In the genomic region with DNA sequence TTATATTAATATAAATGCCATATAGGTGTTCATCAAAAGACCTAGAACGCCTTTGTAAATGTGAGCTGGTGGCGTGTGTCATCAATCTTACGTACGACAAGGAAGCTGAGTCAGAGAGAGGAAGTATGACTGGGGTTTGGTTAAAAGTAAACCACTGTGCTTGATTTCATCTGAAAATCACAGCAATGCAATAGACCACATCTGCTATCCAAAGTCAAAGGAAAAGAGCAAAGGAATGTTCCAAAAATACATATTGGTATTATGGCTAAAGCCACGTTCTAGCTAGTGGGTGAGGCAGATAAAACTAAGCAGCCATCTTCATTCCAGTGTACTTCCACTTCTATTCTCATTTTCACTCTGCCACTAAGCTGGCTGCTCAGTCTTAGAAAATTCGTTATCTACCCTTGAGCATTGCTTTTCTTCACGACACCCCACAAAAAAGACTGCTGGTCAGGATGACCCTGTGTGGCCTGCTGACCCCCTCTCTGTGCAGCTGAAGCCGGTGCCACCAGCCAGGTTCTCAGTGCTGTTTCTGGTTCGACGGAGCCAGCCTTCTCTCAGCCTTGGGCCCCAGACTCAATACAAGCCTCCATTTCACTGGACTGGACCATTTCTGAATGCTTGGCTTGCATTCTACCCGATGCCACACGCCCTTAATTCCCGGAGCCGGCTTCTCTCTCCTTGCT, we compare ENCODE assay signal across 10 cellular contexts. TPM values are rescaled to one million over a fixed set of nuclear protein-coding genes. Genes with fewer than 3 reads are reported as not detected.
DNase-seq lines count a peak whose midpoint lies in the region; ATAC-seq and TF ChIP-seq lines count a peak whose summit lies in the region.
"Had no signal": no experiment of that assay in that cellular context is flagged by ENCODE, and none has a peak within 500 bp of the region (broad histone marks: within the 10 kb centered on the region; RNA-seq: fewer than 3 reads in every experiment).

No MANE protein-coding gene starts in this region.

- H3K9me3 Mint-ChIP-seq in osteocyte (ENCODE audit: unreplicated experiment): no peaks in the 10 kb centered on the region
- H3K9me3 Mint-ChIP-seq: H9 had no signal

- TF ChIP-seq CTCF in fibroblast of mammary gland (conservative IDR thresholded peaks at IDR 0.05; ENCODE audit: control insufficient read depth, insufficient read depth, low read depth, low read length) (no peak), osteocyte (IDR thresholded peaks at IDR 0.05) (no peak)

- no peak overlapping the region for H3K27ac Mint-ChIP-seq in osteocyte (ENCODE audit: unreplicated experiment)

- peaks cover 3% of the 10 kb centered on the region for H3K4me1 Mint-ChIP-seq in osteocyte (ENCODE audit: unreplicated experiment)
- H3K4me1 Mint-ChIP-seq: H9 had no signal

- ATAC-seq in SK-N-SH treated with all-trans-retinoic acid at 6 μM for 48 hours: peak; percentile 82

- no peaks in the 10 kb centered on the region for H3K36me3 Mint-ChIP-seq in osteocyte (ENCODE audit: unreplicated experiment)

- H3K27ac ChIP-seq in temporal lobe (ENCODE audit: low read depth, low read length): peak overlapping the region; percentile 31

- no peak overlapping the region for H3K4me3 Mint-ChIP-seq in osteocyte (ENCODE audit: unreplicated experiment)
- H3K4me3 Mint-ChIP-seq: H9 had no signal

- no peak overlapping the region for H3K4me3 ChIP-seq in fibroblast of mammary gland (ENCODE audit: control insufficient read depth, low read depth, low read length)

- H3K27me3 Mint-ChIP-seq in osteocyte (ENCODE audit: unreplicated experiment): no peaks in the 10 kb centered on the region

- peak; percentile 55 for DNase-seq in stimulated activated CD4-positive, alpha-beta T cell treated with anti-CD3 and anti-CD28 coated beads, Interleukin-15, amount 100 ng/mL, for 24 hours
- no peak for DNase-seq in stimulated activated CD4-positive, alpha-beta T cell treated with anti-CD3 and anti-CD28 coated beads, Interleukin-12 subunit alpha, Interleukin-12 subunit beta, amount 100 ng/mL, for 4 hours
- DNase-seq in fibroblast of mammary gland (ENCODE audit: low read depth): peak; percentile 92
- DNase-seq in cerebellar nuclear complex (lab: John Stamatoyannopoulos, UW): no peak
- no peak for DNase-seq in NCI-H1048 (lab: John Stamatoyannopoulos, UW)
- DNase-seq in osteocyte (ENCODE audit: extremely low spot score, unreplicated experiment): no peak
- DNase-seq: H9, NCI-H2171 had no signal

TF ChIP-seq in SK-N-SH treated with all-trans-retinoic acid at 6 μM for 48 hours, 23 proteins besides CTCF, POLR2A, EP300 and RAD21:
- no peak for TF ChIP-seq TOX (CRISPR knock-in tag; IDR thresholded peaks at IDR 0.05; ENCODE audit: borderline replicate concordance)

RNA-seq across cellular contexts. Expression of a gene that starts 23.8 kb away (rescaled TPM):
- total RNA-seq in temporal lobe (59.0 TPM), osteocyte (0.05 and 0.21 TPM in 2 replicates)

Comparison
In these comparisons a context has a peak if more than half of its experiments do, and no peak if none do; other contexts are left out.
1. DNase-seq: peak in stimulated activated CD4-positive, alpha-beta T cell treated with anti-CD3 and anti-CD28 coated beads, Interleukin-15, amount 100 ng/mL, for 24 hours (single experiment) and fibroblast of mammary gland (single experiment); none in stimulated activated CD4-positive, alpha-beta T cell treated with anti-CD3 and anti-CD28 coated beads, Interleukin-12 subunit alpha, Interleukin-12 subunit beta, amount 100 ng/mL, for 4 hours (single experiment), cerebellar nuclear complex (0 of 2), NCI-H1048 (single experiment) and osteocyte (single experiment).
2. RNA of a gene that starts 23.8 kb away (total RNA-seq): 59.0 TPM in temporal lobe (single experiment); 0.05 to 0.21 TPM in osteocyte; every median in the first group is over 10 times any median in the second.